In genomic region chr20:1491891-1492642, GRCh38 we compare ENCODE assay signal across 17 cellular contexts. TPM values are rescaled to one million over a fixed set of nuclear protein-coding genes. Genes with fewer than 3 reads are reported as not detected.
A peak's percentile ranks its signal among the peaks of the same experiment; 100 is the strongest.
DNase-seq lines count a peak whose midpoint lies in the region; ATAC-seq and TF ChIP-seq lines count a peak whose summit lies in the region.
"Had no signal": no experiment of that assay in that cellular context is flagged by ENCODE, and none has a peak within 500 bp of the region (broad histone marks: within the 10 kb centered on the region; RNA-seq: fewer than 3 reads in every experiment).

No MANE protein-coding gene starts in this region.

- DNase-seq in GF-D8 (lab: John Stamatoyannopoulos, UW), result peak; percentile 65
- peak; percentile 18 for DNase-seq in SK-N-MC (ENCODE audit: low read depth, low spot score)
- peak; percentile 20 for DNase-seq in glomerular endothelial cell (ENCODE audit: extremely low read depth, low read depth, low spot score)
- DNase-seq in sciatic nerve (ENCODE audit: low spot score), result no peak
- no peak for DNase-seq in GM13976 (ENCODE audit: low spot score)
- DNase-seq in stimulated activated CD4-positive, alpha-beta T cell treated with anti-CD3 and anti-CD28 coated beads, Interleukin-4, amount 100 ng/mL, for 4 hours, result no peak
- DNase-seq: activated CD8-positive, alpha-beta memory T cell treated with anti-CD3 and anti-CD28 coated beads for 24 hours; erythroblast; GM23248; mesendoderm; NCI-H187 treated with DMSO at 0.1 percent for 48 hours; NCI-H524 treated with DMSO at 0.1 percent for 48 hours; RPMI8226; stimulated activated CD8-positive, alpha-beta memory T cell treated with anti-CD3 and anti-CD28 coated beads, Interleukin-4, amount 100 ng/mL, for 48 hours had no signal

- intact Hi-C loops in sciatic nerve (cut with DNase I), result no loop called here

- no peak for TF ChIP-seq CTCF in GM13976 (IDR thresholded peaks at IDR 0.05; ENCODE audit: borderline replicate concordance, control extremely low read depth, extremely low read depth, insufficient read depth, missing control alignments)

- H3K27ac ChIP-seq in SK-N-MC, result no peak overlapping the region
- H3K27ac ChIP-seq: cardiac muscle cell, GM23248 had no signal

- no peaks in the 10 kb centered on the region for H3K9me3 ChIP-seq in SK-N-MC (ENCODE audit: low read depth, low read length)

- H3K4me3 ChIP-seq in SK-N-MC, result no peak overlapping the region
- H3K4me3 ChIP-seq: cardiac muscle cell, GM23248 had no signal

- in situ Hi-C loops in GM13976 (cut with MboI; ENCODE audit: low sequenced_read_pairs, unreplicated experiment), result no loop called here

- H3K36me3 ChIP-seq in SK-N-MC (ENCODE audit: insufficient read depth, low read length), result no peaks in the 10 kb centered on the region
- H3K36me3 ChIP-seq: cardiac muscle cell had no signal

- H3K9ac ChIP-seq in SK-N-MC (ENCODE audit: insufficient read length), result no peak overlapping the region
- H3K9ac ChIP-seq: GM23248 had no signal

- ATAC-seq in sciatic nerve (peak; percentile 50), GM19328 (IDR thresholded peaks at IDR 0.05; ENCODE audit: unreplicated experiment) (no peak), GM19324 (IDR thresholded peaks at IDR 0.05; ENCODE audit: low FRiP score, unreplicated experiment) (no peak)

RNA-seq across cellular contexts. Expression of gene SIRPB2, which starts 0.8 kb away (rescaled TPM):
- total RNA-seq in glomerular endothelial cell (0.97 and 15.8 TPM in 2 replicates), sciatic nerve (8.2 TPM)
- total RNA-seq: cardiac muscle cell, GM23248 had no signal

RNA-seq across cellular contexts. Expression of gene NSFL1C, which starts 25.4 kb away (rescaled TPM):
- 53.9 and 74.2 TPM in 2 replicates for total RNA-seq in glomerular endothelial cell
- 77.9 TPM for total RNA-seq in sciatic nerve

Comparison
In these comparisons a context has a peak if more than half of its experiments do, and no peak if none do; other contexts are left out.
1. DNase-seq: peak in GF-D8 (single experiment), SK-N-MC (single experiment) and glomerular endothelial cell (single experiment); none in sciatic nerve (single experiment), GM13976 (single experiment) and stimulated activated CD4-positive, alpha-beta T cell treated with anti-CD3 and anti-CD28 coated beads, Interleukin-4, amount 100 ng/mL, for 4 hours (0 of 2).